Comparison of ENCODE assay signal across 19 cellular contexts in genomic region chr11:131274233-131274632, GRCh38.
DNase-seq lines count a peak whose midpoint lies in the region; ATAC-seq and TF ChIP-seq lines count a peak whose summit lies in the region.
"Had no signal": no experiment of that assay in that cellular context is flagged by ENCODE, and none has a peak within 500 bp of the region (broad histone marks: within the 10 kb centered on the region; RNA-seq: fewer than 3 reads in every experiment).

No MANE protein-coding gene starts in this region.

- no peak for TF ChIP-seq CTCF in dorsolateral prefrontal cortex (IDR thresholded peaks at IDR 0.05 in 54 of 56, conservative IDR thresholded peaks at IDR 0.05 in 2 of 56; ENCODE audit: low read depth in 1 of 56, partially characterized antibody in 56 of 56)

- peak overlapping the region in 30 of 59 donors; percentile 10 to 96 (median 48) for H3K27ac ChIP-seq in dorsolateral prefrontal cortex

- peak; percentile 41 for DNase-seq in Ammon's horn (ENCODE audit: low spot score)
- DNase-seq in DMS79 treated with DMSO at 0.1 percent for 48 hours (lab: John Stamatoyannopoulos, UW), result peak; percentile 84
- DNase-seq in dorsolateral prefrontal cortex, result no peak
- peak; percentile 74 for DNase-seq in pons (ENCODE audit: low spot score)
- DNase-seq: BE2C; C1 segment of cervical spinal cord; CD4-positive, CD25-positive, alpha-beta regulatory T cell; CD8-positive, alpha-beta memory T cell; COR-L47; DMS 273 treated with DMSO at 0.1 percent for 48 hours; DND-41; EL; IMR-90 had no signal

- intact Hi-C loops in dorsolateral prefrontal cortex (cut with DNase I), result loop anchor here (10.0 kb wide), 3 partner anchors 101 to 401 kb away; partner anchors contain the start of gene NTM (in 1 of the 2)

- ATAC-seq in HG03354 (IDR thresholded peaks at IDR 0.05; ENCODE audit: poor library complexity, severe bottlenecking, unreplicated experiment), result no peak
- ATAC-seq in HG03280 (IDR thresholded peaks at IDR 0.05; ENCODE audit: unreplicated experiment), result no peak
- no peak for ATAC-seq in HG03457 (IDR thresholded peaks at IDR 0.05; ENCODE audit: unreplicated experiment)
- ATAC-seq: GM12878, K562 had no signal

- H3K27me3 ChIP-seq in dorsolateral prefrontal cortex, result no peaks in the 10 kb centered on the region
- H3K27me3 ChIP-seq: BE2C had no signal

- H3K4me3 ChIP-seq in dorsolateral prefrontal cortex, result peak overlapping the region in 3 of 59 donors; percentile 13 to 29 (median 25)
- H3K4me3 ChIP-seq: GM12878, HAP-1, K562 had no signal

Comparison
In these comparisons a context has a peak if more than half of its experiments do, and no peak if none do; other contexts are left out.
1. DNase-seq: peak in Ammon's horn (single experiment), DMS79 treated with DMSO at 0.1 percent for 48 hours (single experiment) and pons (single experiment); none in dorsolateral prefrontal cortex (0 of 10).